ENCODE assay signal across 1 cellular context in the genomic region with DNA sequence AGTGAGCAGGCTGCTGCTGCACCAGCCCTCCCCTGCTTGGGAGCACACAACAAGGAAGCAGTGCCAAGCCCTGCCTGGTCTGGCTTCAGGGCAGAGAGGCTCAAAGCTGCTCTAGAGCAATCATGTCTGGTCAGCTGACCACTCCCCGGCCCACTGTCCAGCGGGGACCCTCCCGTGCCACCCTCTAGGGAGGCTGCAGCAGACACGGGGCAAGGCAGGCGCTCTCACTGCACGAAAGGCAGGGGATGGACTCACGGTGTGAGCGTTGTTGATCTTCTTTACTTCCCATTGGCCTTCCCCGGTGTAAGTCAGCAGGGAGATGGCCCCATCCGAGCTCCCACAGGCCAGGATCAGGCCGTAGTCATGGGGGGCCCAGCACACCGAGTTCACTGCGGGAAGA.
A peak's percentile ranks its signal among the peaks of the same experiment; 100 is the strongest.
TF ChIP-seq lines count a peak whose summit lies in the region.

No MANE protein-coding gene starts in this region.

TF ChIP-seq in K562, 482 proteins besides CTCF, POLR2A, EP300 and RAD21:
- TF ChIP-seq ZNF445 (CRISPR knock-in tag; IDR thresholded peaks at IDR 0.05; ENCODE audit: low read depth) (no peak), ZNF551 (CRISPR knock-in tag; IDR thresholded peaks at IDR 0.05) (no peak), SMARCA5 (IDR thresholded peaks at IDR 0.05) (no peak), RBFOX2 (IDR thresholded peaks at IDR 0.05; ENCODE audit: low read depth, low read length) (peak; percentile 63), SMAD1 (IDR thresholded peaks at IDR 0.05; ENCODE audit: low read depth, low read length, partially characterized antibody) (no peak), TEAD4 (IDR thresholded peaks at IDR 0.05; ENCODE audit: low read length) (no peak), TEAD4 (CRISPR knock-in tag; IDR thresholded peaks at IDR 0.05; ENCODE audit: borderline replicate concordance) (no peak), POLR2G (IDR thresholded peaks at IDR 0.05; ENCODE audit: low read depth, low read length) (peak; percentile 58), ZNF717 (CRISPR knock-in tag; IDR thresholded peaks at IDR 0.05) (no peak), ZNF134 (CRISPR knock-in tag; conservative IDR thresholded peaks at IDR 0.05) (no peak), GTF2A2 (tag; IDR thresholded peaks at IDR 0.05) (no peak), PHB2 (IDR thresholded peaks at IDR 0.05; ENCODE audit: low read depth) (no peak), ZNF707 (CRISPR knock-in tag; conservative IDR thresholded peaks at IDR 0.05) (no peak), SAFB (IDR thresholded peaks at IDR 0.05; ENCODE audit: borderline replicate concordance, low read depth, low read length) (no peak), ZNF75A (CRISPR knock-in tag; IDR thresholded peaks at IDR 0.05) (no peak), C11orf30 (IDR thresholded peaks at IDR 0.05; ENCODE audit: low read depth) (no peak), RBM22 (IDR thresholded peaks at IDR 0.05; ENCODE audit: low read depth, low read length, poor library complexity, severe bottlenecking) (peak; percentile 50)
- TF ChIP-seq, protein P1, sequence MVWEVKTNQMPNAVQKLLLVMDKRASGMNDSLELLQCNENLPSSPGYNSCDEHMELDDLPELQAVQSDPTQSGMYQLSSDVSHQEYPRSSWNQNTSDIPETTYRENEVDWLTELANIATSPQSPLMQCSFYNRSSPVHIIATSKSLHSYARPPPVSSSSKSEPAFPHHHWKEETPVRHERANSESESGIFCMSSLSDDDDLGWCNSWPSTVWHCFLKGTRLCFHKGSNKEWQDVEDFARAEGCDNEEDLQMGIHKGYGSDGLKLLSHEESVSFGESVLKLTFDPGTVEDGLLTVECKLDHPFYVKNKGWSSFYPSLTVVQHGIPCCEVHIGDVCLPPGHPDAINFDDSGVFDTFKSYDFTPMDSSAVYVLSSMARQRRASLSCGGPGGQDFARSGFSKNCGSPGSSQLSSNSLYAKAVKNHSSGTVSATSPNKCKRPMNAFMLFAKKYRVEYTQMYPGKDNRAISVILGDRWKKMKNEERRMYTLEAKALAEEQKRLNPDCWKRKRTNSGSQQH (CRISPR knock-in tag; IDR thresholded peaks at IDR 0.05) = no peak
- TF ChIP-seq, protein P2, sequence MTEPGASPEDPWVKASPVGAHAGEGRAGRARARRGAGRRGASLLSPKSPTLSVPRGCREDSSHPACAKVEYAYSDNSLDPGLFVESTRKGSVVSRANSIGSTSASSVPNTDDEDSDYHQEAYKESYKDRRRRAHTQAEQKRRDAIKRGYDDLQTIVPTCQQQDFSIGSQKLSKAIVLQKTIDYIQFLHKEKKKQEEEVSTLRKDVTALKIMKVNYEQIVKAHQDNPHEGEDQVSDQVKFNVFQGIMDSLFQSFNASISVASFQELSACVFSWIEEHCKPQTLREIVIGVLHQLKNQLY (CRISPR knock-in tag; conservative IDR thresholded peaks at IDR 0.05) = no peak
- TF ChIP-seq, protein P3, sequence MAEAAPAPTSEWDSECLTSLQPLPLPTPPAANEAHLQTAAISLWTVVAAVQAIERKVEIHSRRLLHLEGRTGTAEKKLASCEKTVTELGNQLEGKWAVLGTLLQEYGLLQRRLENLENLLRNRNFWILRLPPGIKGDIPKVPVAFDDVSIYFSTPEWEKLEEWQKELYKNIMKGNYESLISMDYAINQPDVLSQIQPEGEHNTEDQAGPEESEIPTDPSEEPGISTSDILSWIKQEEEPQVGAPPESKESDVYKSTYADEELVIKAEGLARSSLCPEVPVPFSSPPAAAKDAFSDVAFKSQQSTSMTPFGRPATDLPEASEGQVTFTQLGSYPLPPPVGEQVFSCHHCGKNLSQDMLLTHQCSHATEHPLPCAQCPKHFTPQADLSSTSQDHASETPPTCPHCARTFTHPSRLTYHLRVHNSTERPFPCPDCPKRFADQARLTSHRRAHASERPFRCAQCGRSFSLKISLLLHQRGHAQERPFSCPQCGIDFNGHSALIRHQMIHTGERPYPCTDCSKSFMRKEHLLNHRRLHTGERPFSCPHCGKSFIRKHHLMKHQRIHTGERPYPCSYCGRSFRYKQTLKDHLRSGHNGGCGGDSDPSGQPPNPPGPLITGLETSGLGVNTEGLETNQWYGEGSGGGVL (CRISPR knock-in tag; IDR thresholded peaks at IDR 0.05) = no peak
